23 cellular contexts compared by ENCODE assay signal in the genomic region with DNA sequence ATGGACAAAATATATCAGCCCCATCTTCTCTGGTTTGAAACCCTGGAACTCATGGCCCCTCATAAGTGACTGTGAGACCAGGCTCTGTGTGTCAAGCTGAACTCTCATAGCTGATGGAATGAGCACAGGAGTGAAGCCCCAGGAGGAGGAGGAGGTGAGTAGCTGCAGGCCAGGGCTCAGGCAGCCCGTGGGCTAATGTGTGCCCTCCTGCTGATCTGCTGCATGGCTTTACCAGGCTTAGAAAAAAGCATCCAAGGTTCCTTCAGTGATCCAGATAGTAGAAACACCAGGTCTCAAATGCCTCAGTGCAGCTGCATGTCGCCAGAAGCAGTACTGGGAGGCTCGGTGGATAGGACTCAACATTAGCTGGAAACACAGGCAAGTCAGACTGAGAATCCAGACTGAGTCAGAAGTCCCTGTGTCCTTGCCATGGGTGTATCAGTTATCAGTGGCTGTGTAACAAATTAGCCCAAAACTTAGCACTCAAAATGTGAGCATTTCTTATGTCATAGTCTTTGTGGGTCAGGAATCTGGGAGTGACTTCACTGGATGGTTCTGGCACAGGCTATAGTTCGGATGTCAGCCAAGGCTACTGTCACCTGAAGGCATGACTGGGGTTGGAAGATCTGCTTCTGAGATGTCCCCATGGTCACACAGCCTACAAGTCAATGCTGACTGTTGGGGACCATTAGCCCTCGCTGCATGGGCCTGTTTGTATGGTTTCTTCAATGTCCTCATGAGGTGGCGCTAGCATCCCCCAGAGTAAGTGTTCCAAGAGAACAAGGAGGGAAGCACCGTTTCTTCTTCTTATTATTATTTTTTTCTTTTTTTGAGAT.
DNase-seq lines count a peak whose midpoint lies in the region; ATAC-seq and TF ChIP-seq lines count a peak whose summit lies in the region.
"Had no signal": no experiment of that assay in that cellular context is flagged by ENCODE, and none has a peak within 500 bp of the region (broad histone marks: within the 10 kb centered on the region; RNA-seq: fewer than 3 reads in every experiment).

No MANE protein-coding gene starts in this region.

- H3K9me3 Mint-ChIP-seq in activated naive CD4-positive, alpha-beta T cell treated with anti-CD3 and anti-CD28 coated beads, Interleukin-2, amount 50 U/mL, for 24 hours, result no peaks in the 10 kb centered on the region
- H3K9me3 Mint-ChIP-seq in stimulated activated effector memory CD8-positive, alpha-beta T cell treated with anti-CD3 and anti-CD28 coated beads, Interleukin-12 subunit alpha, Interleukin-12 subunit beta, amount 100 ng/mL, for 72 hours, result peaks cover 4% of the 10 kb centered on the region
- H3K9me3 Mint-ChIP-seq: effector memory CD8-positive, alpha-beta T cell had no signal

- in situ Hi-C loops in GM13977 (cut with MboI; ENCODE audit: low pct_unique_long_range_greater_than_20kb, low sequenced_read_pairs, unreplicated experiment), result no loop called here

- H4K20me1 ChIP-seq in hepatocyte (ENCODE audit: insufficient read depth, poor library complexity, severe bottlenecking), result no peaks in the 10 kb centered on the region

- no peaks in the 10 kb centered on the region for H3K27me3 Mint-ChIP-seq in activated naive CD4-positive, alpha-beta T cell treated with anti-CD3 and anti-CD28 coated beads, Interleukin-2, amount 50 U/mL, for 24 hours
- H3K27me3 Mint-ChIP-seq: activated CD8-positive, alpha-beta T cell treated with anti-CD3 and anti-CD28 coated beads for 36 hours; activated naive CD8-positive, alpha-beta T cell had no signal

- no peak for ATAC-seq in stimulated activated effector memory CD8-positive, alpha-beta T cell treated with anti-CD3 and anti-CD28 coated beads, Interleukin-12 subunit alpha, Interleukin-12 subunit beta, amount 100 ng/mL, for 72 hours
- ATAC-seq in HG03135 (IDR thresholded peaks at IDR 0.05; ENCODE audit: unreplicated experiment), result no peak

- H3K4me1 Mint-ChIP-seq in activated naive CD4-positive, alpha-beta T cell treated with anti-CD3 and anti-CD28 coated beads, Interleukin-2, amount 50 U/mL, for 24 hours, result peaks cover 10% of the 10 kb centered on the region
- H3K4me1 Mint-ChIP-seq in stimulated activated effector memory CD8-positive, alpha-beta T cell treated with anti-CD3 and anti-CD28 coated beads, Interleukin-12 subunit alpha, Interleukin-12 subunit beta, amount 100 ng/mL, for 72 hours, result peaks cover 37% of the 10 kb centered on the region

- TF ChIP-seq CTCF in hepatocyte (IDR thresholded peaks at IDR 0.05; ENCODE audit: poor library complexity) (no peak), GM13977 (IDR thresholded peaks at IDR 0.05; ENCODE audit: extremely low read depth, insufficient read depth, missing control alignments) (no peak)

- H3K4me3 ChIP-seq in SJSA1 (no peak overlapping the region), hepatocyte (no peak overlapping the region)
- H3K4me3 ChIP-seq: psoas muscle had no signal

- peak overlapping the region; percentile 6 for H3K27ac Mint-ChIP-seq in activated naive CD4-positive, alpha-beta T cell treated with anti-CD3 and anti-CD28 coated beads, Interleukin-2, amount 50 U/mL, for 24 hours
- peak overlapping the region; percentile 68 for H3K27ac Mint-ChIP-seq in stimulated activated effector memory CD8-positive, alpha-beta T cell treated with anti-CD3 and anti-CD28 coated beads, Interleukin-12 subunit alpha, Interleukin-12 subunit beta, amount 100 ng/mL, for 72 hours
- H3K27ac Mint-ChIP-seq: activated CD8-positive, alpha-beta T cell treated with anti-CD3 and anti-CD28 coated beads for 36 hours; activated naive CD8-positive, alpha-beta T cell; T-helper 2 cell treated with Interferon-gamma antibody and Interleukin-4, amounts not matched to agents 5 μg/mL and 100 μg/mL, for 36 hours had no signal

- H3K27me3 ChIP-seq in SJSA1 (replicated peaks) (no peaks in the 10 kb centered on the region), hepatocyte (no peaks in the 10 kb centered on the region)
- H3K27me3 ChIP-seq: BE2C had no signal

- DNase-seq in activated naive CD4-positive, alpha-beta T cell (lab: John Stamatoyannopoulos, UW), result no peak
- no peak for DNase-seq in SJSA1 (ENCODE audit: low read depth in 1 of 2, low spot score in 2 of 2)
- DNase-seq in hepatocyte (ENCODE audit: low spot score), result no peak
- DNase-seq in stimulated activated effector memory CD8-positive, alpha-beta T cell treated with anti-CD3 and anti-CD28 coated beads, Interleukin-12 subunit alpha, Interleukin-12 subunit beta, amount 100 ng/mL, for 72 hours (ENCODE audit: low spot score in 2 of 2), result no peak
- DNase-seq in NCI-H446 treated with DMSO at 0.1 percent for 48 hours (lab: John Stamatoyannopoulos, UW), result no peak
- DNase-seq in GM13977 (ENCODE audit: low spot score), result no peak
- DNase-seq: activated CD4-positive, CD25-positive, alpha-beta regulatory T cell; activated T-cell treated with anti-CD3 and anti-CD28 coated beads, Interleukin-2, amount 50 U/mL, for 1 hour; BE2C; effector memory CD8-positive, alpha-beta T cell; glutamatergic neuron; GOT3; midbrain; NCI-H1048; NCI-H2081; SK-N-SH had no signal

- H3K36me3 Mint-ChIP-seq in activated naive CD4-positive, alpha-beta T cell treated with anti-CD3 and anti-CD28 coated beads, Interleukin-2, amount 50 U/mL, for 24 hours, result no peaks in the 10 kb centered on the region
- no peaks in the 10 kb centered on the region for H3K36me3 Mint-ChIP-seq in stimulated activated effector memory CD8-positive, alpha-beta T cell treated with anti-CD3 and anti-CD28 coated beads, Interleukin-12 subunit alpha, Interleukin-12 subunit beta, amount 100 ng/mL, for 72 hours
- H3K36me3 Mint-ChIP-seq: activated naive CD8-positive, alpha-beta T cell had no signal

- no peak overlapping the region for H2AFZ ChIP-seq in hepatocyte

- no peaks in the 10 kb centered on the region for H3K36me3 ChIP-seq in SJSA1
- no peaks in the 10 kb centered on the region for H3K36me3 ChIP-seq in hepatocyte (replicated peaks; ENCODE audit: insufficient read depth, low read depth)
- H3K36me3 ChIP-seq: BE2C had no signal

- H3K9me3 ChIP-seq in SJSA1 (replicated peaks) (no peaks in the 10 kb centered on the region), hepatocyte (ENCODE audit: low read depth) (no peaks in the 10 kb centered on the region)
- H3K9me3 ChIP-seq: BE2C, psoas muscle had no signal

- no peak overlapping the region for H3K4me2 ChIP-seq in hepatocyte
- H3K4me2 ChIP-seq: KMS-11, SK-N-SH had no signal

- no peaks in the 10 kb centered on the region for H3K9me2 ChIP-seq in hepatocyte (replicated peaks; ENCODE audit: insufficient read depth)
- H3K9me2 ChIP-seq: SK-N-SH had no signal

- H3K4me1 ChIP-seq in SJSA1 (replicated peaks) (peaks cover 68% of the 10 kb centered on the region), hepatocyte (ENCODE audit: insufficient read depth) (peaks cover 31% of the 10 kb centered on the region)

- WGBS in hepatocyte (ENCODE audit: low lambda C conversion rate, missing lambda C conversion rate), result 98% methylated on average over 7 of the region's 7 CpGs

- H3K79me2 ChIP-seq in hepatocyte, result no peaks in the 10 kb centered on the region

- no peak overlapping the region for H3K4me3 Mint-ChIP-seq in activated naive CD4-positive, alpha-beta T cell treated with anti-CD3 and anti-CD28 coated beads, Interleukin-2, amount 50 U/mL, for 24 hours
- peak overlapping the region; percentile 24 for H3K4me3 Mint-ChIP-seq in stimulated activated effector memory CD8-positive, alpha-beta T cell treated with anti-CD3 and anti-CD28 coated beads, Interleukin-12 subunit alpha, Interleukin-12 subunit beta, amount 100 ng/mL, for 72 hours
- H3K4me3 Mint-ChIP-seq: activated CD8-positive, alpha-beta T cell treated with anti-CD3 and anti-CD28 coated beads for 36 hours; activated naive CD8-positive, alpha-beta T cell; effector memory CD8-positive, alpha-beta T cell; T-helper 2 cell treated with Interferon-gamma antibody and Interleukin-4, amounts not matched to agents 5 μg/mL and 100 μg/mL, for 36 hours had no signal

- peak overlapping the region; percentile 32 for H3K27ac ChIP-seq in SJSA1
- H3K27ac ChIP-seq in hepatocyte, result peak overlapping the region; percentile 93
- H3K27ac ChIP-seq: KMS-11 had no signal
